In the genomic region with DNA sequence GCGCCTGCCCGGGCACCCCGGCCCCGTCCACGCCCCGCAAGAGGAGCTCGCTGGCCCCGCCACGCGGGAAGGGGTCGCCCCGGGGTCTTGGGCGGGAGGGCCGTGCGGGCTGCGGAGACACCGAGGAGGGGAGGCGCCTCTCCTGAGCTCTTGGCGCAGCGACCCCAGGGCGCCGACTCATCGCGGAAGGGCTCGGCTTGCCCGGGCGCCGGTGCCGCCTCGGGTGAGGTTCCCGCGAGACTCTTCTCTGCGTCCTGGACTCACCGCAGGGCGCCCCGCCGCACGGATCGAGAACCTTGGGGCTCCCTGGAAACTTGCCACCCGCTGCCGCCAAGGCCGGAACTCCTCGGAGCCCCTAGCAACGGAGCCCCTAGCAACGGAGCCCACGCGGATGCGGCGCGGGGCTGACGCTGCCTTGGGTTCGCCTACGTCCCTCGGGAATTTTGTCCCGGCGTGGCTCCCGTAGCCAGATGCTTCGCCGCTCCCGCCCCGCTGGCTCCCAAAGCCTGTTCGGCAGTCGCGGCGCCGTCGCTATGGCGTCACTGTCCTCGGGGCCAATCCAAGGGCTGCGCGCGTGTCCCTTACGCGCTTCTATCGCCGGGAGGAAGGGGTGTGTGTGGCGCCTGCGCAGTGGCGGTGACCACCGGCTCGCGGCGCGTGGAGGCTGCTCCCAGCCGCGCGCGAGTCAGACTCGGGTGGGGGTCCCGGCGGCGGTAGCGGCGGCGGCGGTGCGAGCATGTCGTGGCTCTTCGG, we compare ENCODE assay signal across 8 cellular contexts. TPM values are rescaled to one million over a fixed set of nuclear protein-coding genes. Genes with fewer than 3 reads are reported as not detected.
DNase-seq lines count a peak whose midpoint lies in the region; ATAC-seq and TF ChIP-seq lines count a peak whose summit lies in the region.

A gene (plus strand): TSS at position 630 of the 753 bp plus-strand sequence. CDS start 107 bp downstream, at position 737.

- peaks cover 0 to 35% (median 22%) of the 10 kb centered on the region in 11 experiments; a peak in 17 of 22 replicates for H4K20me1 ChIP-seq in BLaER1 treated with 17β-estradiol and CSF1 and Interleukin-3, amounts not matched to agents 10 nM and 100 nM

- H3K9me3 Mint-ChIP-seq in activated CD4-positive, alpha-beta T cell treated with anti-CD3 and anti-CD28 coated beads, Interleukin-2, amount 10 ng/mL, durations not matched to agents 24 days and 14 days: no peaks in the 10 kb centered on the region

- DNase-seq in NCI-H69 (lab: John Stamatoyannopoulos, UW): peak; percentile 97
- peak; percentile 99 for DNase-seq in activated CD4-positive, alpha-beta T cell treated with anti-CD3 and anti-CD28 coated beads, Interleukin-2, amount 10 ng/mL, durations not matched to agents 24 days and 14 days
- DNase-seq in colonic mucosa: peak; percentile 99
- DNase-seq in left colon: peak; percentile 98 to 99
- peak; percentile 92 to 94 for DNase-seq in stimulated activated CD4-positive, alpha-beta T cell treated with anti-CD3 and anti-CD28 coated beads, Interleukin-1b, Interleukin-23, amount 100 ng/mL, for 4 hours (ENCODE audit: low read depth in 2 of 2)

- ATAC-seq in GM19372 (IDR thresholded peaks at IDR 0.05; ENCODE audit: low read depth, unreplicated experiment) (peak; percentile 89), HG03521 (IDR thresholded peaks at IDR 0.05; ENCODE audit: unreplicated experiment) (peak; percentile 83), left colon (peak; percentile 97)

- TF ChIP-seq CTCF in colonic mucosa (IDR thresholded peaks at IDR 0.05): no peak

- H3K27me3 ChIP-seq in BLaER1 treated with 17β-estradiol and CSF1 and Interleukin-3, amounts not matched to agents 10 nM and 100 nM: no peaks in the 10 kb centered on the region
- H3K27me3 ChIP-seq in colonic mucosa: no peaks in the 10 kb centered on the region

- H3K27me3 Mint-ChIP-seq in activated CD4-positive, alpha-beta T cell treated with anti-CD3 and anti-CD28 coated beads, Interleukin-2, amount 10 ng/mL, durations not matched to agents 24 days and 14 days: no peaks in the 10 kb centered on the region

- no peaks in the 10 kb centered on the region for H3K9me3 ChIP-seq in BLaER1 treated with 17β-estradiol and CSF1 and Interleukin-3, amounts not matched to agents 10 nM and 100 nM (replicated peaks in 1 of 11)
- H3K9me3 ChIP-seq in colonic mucosa: no peaks in the 10 kb centered on the region

- H3K4me2 ChIP-seq in BLaER1 treated with 17β-estradiol and CSF1 and Interleukin-3, amounts not matched to agents 10 nM and 100 nM: peak within 1 kb of the TSS; percentile 74 to 98 (median 91)

- peaks cover 7 to 20% (median 18%) of the 10 kb centered on the region in 11 experiments for H3K36me3 ChIP-seq in BLaER1 treated with 17β-estradiol and CSF1 and Interleukin-3, amounts not matched to agents 10 nM and 100 nM
- H3K36me3 ChIP-seq in colonic mucosa: no peaks in the 10 kb centered on the region

- H3K4me1 ChIP-seq in BLaER1 treated with 17β-estradiol and CSF1 and Interleukin-3, amounts not matched to agents 10 nM and 100 nM: peaks cover 32 to 53% (median 46%) of the 10 kb centered on the region in 10 experiments
- H3K4me1 ChIP-seq in colonic mucosa: peaks cover 3% of the 10 kb centered on the region

- peak within 1 kb of the TSS; percentile 88 for H3K27ac Mint-ChIP-seq in activated CD4-positive, alpha-beta T cell treated with anti-CD3 and anti-CD28 coated beads, Interleukin-2, amount 10 ng/mL, durations not matched to agents 24 days and 14 days

- H3K4me3 ChIP-seq in BLaER1 treated with 17β-estradiol and CSF1 and Interleukin-3, amounts not matched to agents 10 nM and 100 nM: peak within 1 kb of the TSS; percentile 66 to 89 (median 76)
- peak within 1 kb of the TSS; percentile 96 for H3K4me3 ChIP-seq in colonic mucosa

- H3K36me3 Mint-ChIP-seq in activated CD4-positive, alpha-beta T cell treated with anti-CD3 and anti-CD28 coated beads, Interleukin-2, amount 10 ng/mL, durations not matched to agents 24 days and 14 days (ENCODE audit: low read depth): peaks cover 6% of the 10 kb centered on the region

- peak within 1 kb of the TSS; percentile 82 for H3K4me3 Mint-ChIP-seq in activated CD4-positive, alpha-beta T cell treated with anti-CD3 and anti-CD28 coated beads, Interleukin-2, amount 10 ng/mL, durations not matched to agents 24 days and 14 days

- H3K4me1 Mint-ChIP-seq in activated CD4-positive, alpha-beta T cell treated with anti-CD3 and anti-CD28 coated beads, Interleukin-2, amount 10 ng/mL, durations not matched to agents 24 days and 14 days: peaks cover 8% of the 10 kb centered on the region

- intact Hi-C loops in activated CD4-positive, alpha-beta T cell treated with anti-CD3 and anti-CD28 coated beads, Interleukin-2, amount 10 ng/mL, durations not matched to agents 24 days and 14 days (cut with micrococcal nuclease): loop anchor here (5.0 kb wide), 1 partner anchor 104 kb away; a partner anchor contains a TSS
- intact Hi-C loops in colonic mucosa (cut with DNase I) (no loop called here), left colon (cut with DNase I, micrococcal nuclease) (no loop called here)

- peak within 1 kb of the TSS; percentile 86 to 93 (median 91) for H3K9ac ChIP-seq in BLaER1 treated with 17β-estradiol and CSF1 and Interleukin-3, amounts not matched to agents 10 nM and 100 nM
- H3K9ac ChIP-seq in colonic mucosa (ENCODE audit: low read depth in 2 of 2, low read length in 2 of 2): peak within 1 kb of the TSS; percentile 90 to 93

- peak within 1 kb of the TSS; percentile 77 to 93 (median 90) for H3K27ac ChIP-seq in BLaER1 treated with 17β-estradiol and CSF1 and Interleukin-3, amounts not matched to agents 10 nM and 100 nM
- H3K27ac ChIP-seq in colonic mucosa: peak within 1 kb of the TSS; percentile 88

RNA-seq across cellular contexts. Expression of the gene that starts here (rescaled TPM):
- total RNA-seq in activated CD4-positive, alpha-beta T cell treated with anti-CD3 and anti-CD28 coated beads, Interleukin-2, amount 10 ng/mL, durations not matched to agents 24 days and 14 days: 102 and 107 TPM in 2 replicates
- total RNA-seq in colonic mucosa (10 to 100 TPM; 19.6 to 74.0 TPM), left colon (10 to 100 TPM; 20.7 to 29.6 TPM)

Comparison
In these comparisons a context has a peak if more than half of its experiments do, and no peak if none do; other contexts are left out.
1. Peak in every context shown above with its lines: DNase-seq, ATAC-seq, H3K4me3 ChIP-seq and H3K27ac ChIP-seq.